7 cellular contexts compared by ENCODE assay signal in genomic region chr20:62238569-62239277, GRCh38. TPM values are rescaled to one million over a fixed set of nuclear protein-coding genes. Genes with fewer than 3 reads are reported as not detected.
DNase-seq lines count a peak whose midpoint lies in the region; ATAC-seq, FAIRE-seq and TF ChIP-seq lines count a peak whose summit lies in the region.

No MANE protein-coding gene starts in this region.

- H3K27me3 Mint-ChIP-seq in HFFc6 (ENCODE audit: insufficient read depth), result peaks cover 3% of the 10 kb centered on the region
- peaks cover 0 to 8% (median 3%) of the 10 kb centered on the region in 5 donors for H3K27me3 Mint-ChIP-seq in naive thymus-derived CD8-positive, alpha-beta T cell

- peaks cover 9% of the 10 kb centered on the region for H3K36me3 ChIP-seq in effector memory CD4-positive, alpha-beta T cell (ENCODE audit: control insufficient read depth, insufficient read depth, low read length)

- peaks cover 2% of the 10 kb centered on the region; the same call in 1 of the 2 replicates for H3K9me3 Mint-ChIP-seq in HFFc6
- peaks cover 0 to 2% (median 0%) of the 10 kb centered on the region in 9 donors for H3K9me3 Mint-ChIP-seq in naive thymus-derived CD8-positive, alpha-beta T cell

- no peak for TF ChIP-seq CTCF in HFFc6 (IDR thresholded peaks at IDR 0.05)

- peak overlapping the region; percentile 53 for H3K4me3 ChIP-seq in effector memory CD4-positive, alpha-beta T cell (ENCODE audit: insufficient read depth, low read depth, low read length, poor library complexity, severe bottlenecking)

- POLR2A ChIA-PET in naive thymus-derived CD8-positive, alpha-beta T cell (lab: Charles Lee), result interaction anchor here (0.9 to 1.3 kb wide), 4 partner anchors 46 to 217 kb away, joined by 3 read pairs; partner anchors contain the start of gene MTG2

- TF ChIP-seq POLR2A in GM12891 (IDR thresholded peaks at IDR 0.05; ENCODE audit: low read depth, low read length), result no peak

- ATAC-seq in naive thymus-derived CD8-positive, alpha-beta T cell, result peak in 1 of 2 donors; percentile 3

- no peaks in the 10 kb centered on the region for H3K27me3 ChIP-seq in effector memory CD4-positive, alpha-beta T cell (replicated peaks; ENCODE audit: control insufficient read depth, insufficient read depth, low read length, poor library complexity, severe bottlenecking)

- peaks cover 5% of the 10 kb centered on the region; the same call in 1 of the 2 replicates for H3K36me3 Mint-ChIP-seq in HFFc6 (ENCODE audit: low read depth)
- H3K36me3 Mint-ChIP-seq in naive thymus-derived CD8-positive, alpha-beta T cell, result peaks cover 0 to 19% (median 0%) of the 10 kb centered on the region in 3 donors

- no peaks in the 10 kb centered on the region for H3K9me3 ChIP-seq in effector memory CD4-positive, alpha-beta T cell (ENCODE audit: control insufficient read depth, low read length)

- peak overlapping the region; percentile 65 for H3K27ac ChIP-seq in effector memory CD4-positive, alpha-beta T cell (ENCODE audit: insufficient read depth, low read length, poor library complexity, severe bottlenecking)

- peak overlapping the region; percentile 78 for H3K27ac Mint-ChIP-seq in HFFc6
- peak overlapping the region; percentile 40 to 93 (median 86) for H3K27ac Mint-ChIP-seq in naive thymus-derived CD8-positive, alpha-beta T cell

- peaks cover 12% of the 10 kb centered on the region for H3K4me1 Mint-ChIP-seq in HFFc6 (ENCODE audit: low read depth)
- H3K4me1 Mint-ChIP-seq in naive thymus-derived CD8-positive, alpha-beta T cell, result peaks cover 15 to 48% (median 45%) of the 10 kb centered on the region in 4 donors

- FAIRE-seq in GM12891 (lab: Jason Lieb, UNC), result peak; percentile 41

- DNase-seq in GM12891 (ENCODE audit: insufficient read length, low spot score), result no peak
- DNase-seq in HFFc6, result no peak
- peak; percentile 44 for DNase-seq in NCI-H69 (lab: John Stamatoyannopoulos, UW)
- DNase-seq in effector memory CD4-positive, alpha-beta T cell, result no peak
- DNase-seq in naive thymus-derived CD8-positive, alpha-beta T cell, result peak in 3 of 10 donors; percentile 9 to 24 (median 21)
- no peak for DNase-seq in 8988T
- no peak for DNase-seq in NOMO-1 treated with dmso at 0.1 percent for 144 hours (lab: John Stamatoyannopoulos, UW; ENCODE audit: unreplicated experiment)

- H3K4me3 Mint-ChIP-seq in HFFc6, result peak overlapping the region; percentile 90
- H3K4me3 Mint-ChIP-seq in naive thymus-derived CD8-positive, alpha-beta T cell, result peak overlapping the region; percentile 76 to 92 (median 84)

- peaks cover 8% of the 10 kb centered on the region for H3K4me1 ChIP-seq in effector memory CD4-positive, alpha-beta T cell (ENCODE audit: control insufficient read depth, insufficient read depth, low read length, poor library complexity, severe bottlenecking)

TF ChIP-seq in GM12891, 5 proteins besides CTCF, POLR2A, EP300 and RAD21:
- TF ChIP-seq TAF1 (IDR thresholded peaks at IDR 0.05; ENCODE audit: low read depth, low read length) (no peak), PAX5 (IDR thresholded peaks at IDR 0.05; ENCODE audit: insufficient read depth, low read length, severe bottlenecking) (no peak)
TF ChIP-seq in GM12891: peak in this region for 0.

RNA-seq across cellular contexts. Expression of gene OSBPL2, which starts 0.4 kb away (rescaled TPM):
- 11.1 TPM for polyA plus RNA-seq in GM12891 (2012; ENCODE audit: low read depth, missing spikeins)
- 10 to 100 TPM; 32.2 to 37.6 (median 33.5) TPM for total RNA-seq in HFFc6 (2021; fragmentation: NEBNext Ultra II Directional; extraction: Animal tissue kit (Norgen Biotek cat#: 25700))
- 10 to 100 TPM; 65.8 to 74.5 TPM for total RNA-seq in naive thymus-derived CD8-positive, alpha-beta T cell
- 10 to 100 TPM; 15.4 to 22.1 (median 15.9) TPM for polyA plus RNA-seq in naive thymus-derived CD8-positive, alpha-beta T cell

RNA-seq across cellular contexts. Expression of gene HRH3, which starts 18.6 kb away (rescaled TPM):
- polyA plus RNA-seq in GM12891 (2012; ENCODE audit: low read depth, missing spikeins), result not detected
- total RNA-seq in HFFc6 (2021; fragmentation: NEBNext Ultra II Directional; extraction: Animal tissue kit (Norgen Biotek cat#: 25700)), result not detected
- not detected for total RNA-seq in naive thymus-derived CD8-positive, alpha-beta T cell
- polyA plus RNA-seq in naive thymus-derived CD8-positive, alpha-beta T cell, result not detected

RNA-seq across cellular contexts. Expression of gene MTG2, which starts 55.9 kb away (rescaled TPM):
- 19.5 TPM for polyA plus RNA-seq in GM12891 (2012; ENCODE audit: low read depth, missing spikeins)
- 10 to 100 TPM; 27.9 to 33.8 (median 30.2) TPM for total RNA-seq in HFFc6 (2021; fragmentation: NEBNext Ultra II Directional; extraction: Animal tissue kit (Norgen Biotek cat#: 25700))
- 10 to 100 TPM; 44.2 to 45.1 TPM for total RNA-seq in naive thymus-derived CD8-positive, alpha-beta T cell
- polyA plus RNA-seq in naive thymus-derived CD8-positive, alpha-beta T cell, result 10 to 100 TPM; 21.8 to 28.5 (median 21.9) TPM
